In the genomic region with DNA sequence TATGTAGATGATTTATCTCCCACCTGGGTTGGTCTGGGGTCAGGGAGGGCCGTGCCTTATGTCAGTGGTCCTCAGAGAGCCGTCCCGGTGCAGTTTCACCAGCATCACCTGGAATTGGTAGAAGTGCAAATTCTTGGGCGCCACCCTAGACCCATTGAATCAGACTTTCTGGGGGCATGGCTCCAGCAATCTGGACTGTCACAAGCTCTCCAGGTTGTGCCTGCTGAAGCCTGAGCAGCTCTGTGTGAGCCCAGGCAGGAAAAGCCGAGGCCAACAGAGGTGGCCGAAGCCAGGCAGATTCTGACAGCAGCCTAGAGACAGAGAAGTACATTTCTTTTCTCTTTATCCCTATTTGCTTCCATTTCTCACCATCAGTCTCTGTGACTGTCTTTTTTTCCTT, we compare ENCODE assay signal across 18 cellular contexts.
"Had no signal": no experiment of that assay in that cellular context is flagged by ENCODE, and none has a peak within 500 bp of the region (broad histone marks: within the 10 kb centered on the region; RNA-seq: fewer than 3 reads in every experiment).

No MANE protein-coding gene starts in this region.

- ATAC-seq: effector memory CD8-positive, alpha-beta T cell; gastroesophageal sphincter; left lobe of liver; right lobe of liver had no signal

- H3K4me1 ChIP-seq: parathyroid adenoma, right lobe of liver had no signal

- DNase-seq: effector memory CD8-positive, alpha-beta T cell; esophagus squamous epithelium; foreskin fibroblast; glutamatergic neuron; islet precursor cell; psoas muscle; retina; right lobe of liver; stimulated activated CD4-positive, alpha-beta T cell treated with anti-CD3 and anti-CD28 coated beads, Interleukin-12 subunit alpha, Interleukin-12 subunit beta, amount 100 ng/mL, for 4 hours; stimulated activated naive CD4-positive, alpha-beta T cell treated with Interleukin-2 at 50 U/mL for 16 hours; upper lobe of left lung; uterus had no signal

- H2AFZ ChIP-seq: parathyroid adenoma had no signal

- H3K27me3 ChIP-seq: esophagus squamous epithelium, gastroesophageal sphincter, right lobe of liver, upper lobe of left lung, uterus had no signal

- H3K36me3 ChIP-seq: esophagus squamous epithelium, gastroesophageal sphincter, right lobe of liver, upper lobe of left lung, uterus had no signal

- H3K27ac ChIP-seq: parathyroid adenoma, right lobe of liver had no signal

- H3K79me2 ChIP-seq: parathyroid adenoma had no signal

- H3K4me3 Mint-ChIP-seq: dendritic cell treated with granulocyte-macrophage colony-stimulating factor and Interleukin-4, amounts not matched to agents 40 ng/mL and 50 ng/mL, for 4 days; effector memory CD8-positive, alpha-beta T cell; mesothelial cell of epicardium had no signal

- H3K4me3 ChIP-seq: esophagus squamous epithelium, gastroesophageal sphincter, psoas muscle, right lobe of liver, upper lobe of left lung, uterus had no signal

- H3K27ac Mint-ChIP-seq: dendritic cell treated with granulocyte-macrophage colony-stimulating factor and Interleukin-4, amounts not matched to agents 40 ng/mL and 50 ng/mL, for 4 days; effector memory CD8-positive, alpha-beta T cell; mesothelial cell of epicardium had no signal

- H3K9me3 Mint-ChIP-seq: dendritic cell treated with granulocyte-macrophage colony-stimulating factor and Interleukin-4, amounts not matched to agents 40 ng/mL and 50 ng/mL, for 4 days; effector memory CD8-positive, alpha-beta T cell; mesothelial cell of epicardium; nephron had no signal

- H3K9ac ChIP-seq: parathyroid adenoma had no signal

- H3K36me3 Mint-ChIP-seq: mesothelial cell of epicardium had no signal

- H3K9me3 ChIP-seq: esophagus squamous epithelium, gastroesophageal sphincter, psoas muscle, right lobe of liver, upper lobe of left lung, uterus had no signal

- H3K27me3 Mint-ChIP-seq: dendritic cell treated with granulocyte-macrophage colony-stimulating factor and Interleukin-4, amounts not matched to agents 40 ng/mL and 50 ng/mL, for 4 days had no signal
